ENCODE assay signal across 25 cellular contexts in the genomic region with DNA sequence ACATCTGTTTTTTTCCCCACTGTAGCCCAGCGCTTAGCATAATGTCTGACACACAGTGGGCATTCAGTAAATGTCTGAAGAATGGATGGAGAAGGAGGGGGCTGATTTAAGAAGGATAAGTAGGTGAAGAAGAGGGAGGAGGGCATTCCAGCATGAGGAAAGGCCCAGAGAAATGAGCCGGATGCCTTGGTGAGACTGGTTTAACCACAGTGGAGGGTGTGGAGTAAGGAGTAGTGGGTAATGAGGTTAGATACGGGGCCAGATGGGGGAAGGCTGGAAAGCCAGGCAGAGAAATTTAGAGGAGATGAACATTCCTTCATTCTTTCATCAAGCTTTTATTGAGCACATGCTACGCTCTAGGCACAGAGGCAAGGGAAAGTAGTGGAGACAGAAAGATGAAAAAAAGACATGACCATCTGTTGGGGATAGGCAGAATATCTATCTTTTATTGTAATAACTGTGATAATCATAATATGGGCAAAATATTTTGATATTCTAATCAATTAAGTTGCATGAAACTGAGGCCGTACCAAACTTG. TPM values are rescaled to one million over a fixed set of nuclear protein-coding genes. Genes with fewer than 3 reads are reported as not detected.
A peak's percentile ranks its signal among the peaks of the same experiment; 100 is the strongest.
DNase-seq lines count a peak whose midpoint lies in the region; ATAC-seq and TF ChIP-seq lines count a peak whose summit lies in the region.
"Had no signal": no experiment of that assay in that cellular context is flagged by ENCODE, and none has a peak within 500 bp of the region (broad histone marks: within the 10 kb centered on the region; RNA-seq: fewer than 3 reads in every experiment).

No MANE protein-coding gene starts in this region.

- H3K4ac ChIP-seq in neuronal stem cell (ENCODE audit: low read length), result no peak overlapping the region
- H3K4ac ChIP-seq in H9 (ENCODE audit: low read depth, low read length), result no peak overlapping the region

- no peak overlapping the region for H4K5ac ChIP-seq in H9 (ENCODE audit: insufficient read length, low read depth, low read length)

- H3K27me3 ChIP-seq in GM23338 (ENCODE audit: insufficient read depth) (no peaks in the 10 kb centered on the region), Loucy (ENCODE audit: insufficient read depth, low read length, poor library complexity, severe bottlenecking) (no peaks in the 10 kb centered on the region), neuronal stem cell (ENCODE audit: control insufficient read depth in 3 of 3, insufficient read depth in 3 of 3, low read depth in 1 of 3, low read length in 3 of 3) (no peaks in the 10 kb centered on the region), H9 (ENCODE audit: insufficient read depth, low read length) (no peaks in the 10 kb centered on the region)
- H3K27me3 ChIP-seq: colonic mucosa, left lung, sigmoid colon, upper lobe of right lung had no signal

- no peaks in the 10 kb centered on the region for H3K79me1 ChIP-seq in neuronal stem cell (ENCODE audit: low read depth, low read length)
- H3K79me1 ChIP-seq in H9 (ENCODE audit: insufficient read depth, low read depth, low read length, poor library complexity, severe bottlenecking), result no peaks in the 10 kb centered on the region

- no peak overlapping the region for H3K9ac ChIP-seq in Loucy (ENCODE audit: low read depth, low read length, poor library complexity, severe bottlenecking)
- H3K9ac ChIP-seq in neuronal stem cell (ENCODE audit: low read depth, low read length, poor library complexity), result no peak overlapping the region
- no peak overlapping the region for H3K9ac ChIP-seq in H9 (ENCODE audit: extremely low read depth, insufficient read length, low read length)

- H3K27ac Mint-ChIP-seq in GM23338 (no peak overlapping the region), H9 (no peak overlapping the region)

- peaks cover 6% of the 10 kb centered on the region; the same call in 1 of the 2 replicates for H3F3A ChIP-seq in GM23338 (replicated peaks; ENCODE audit: low read depth)
- no peaks in the 10 kb centered on the region for H3F3A ChIP-seq in Loucy (ENCODE audit: low read depth)

- no peak overlapping the region for H3T11ph ChIP-seq in H9 (ENCODE audit: low read length)

- H3K18ac ChIP-seq in neuronal stem cell (ENCODE audit: low read length), result peak overlapping the region; percentile 3
- H3K18ac ChIP-seq in H9 (ENCODE audit: insufficient read length, low read depth, low read length), result no peak overlapping the region

- H2AFZ ChIP-seq in GM23338, result peak overlapping the region; percentile 92
- H2AFZ ChIP-seq in Loucy (ENCODE audit: low read length), result 0 out of 2 replicates have a peak overlapping the region, but pooled peaks have one; percentile 77
- peak overlapping the region; percentile 82 for H2AFZ ChIP-seq in neuronal stem cell (ENCODE audit: low read length)
- no peak overlapping the region for H2AFZ ChIP-seq in H9 (ENCODE audit: low read length)

- H3K23me2 ChIP-seq in H9 (ENCODE audit: insufficient read length, low read depth, low read length, poor library complexity, severe bottlenecking), result no peaks in the 10 kb centered on the region

- peaks cover 5% of the 10 kb centered on the region; the same call in 2 of the 3 replicates for H3K9me3 Mint-ChIP-seq in GM23338
- no peaks in the 10 kb centered on the region; a peak in 1 of 5 replicates for H3K9me3 Mint-ChIP-seq in H9
- H3K9me3 Mint-ChIP-seq: CD4-positive, alpha-beta memory T cell; immature natural killer cell had no signal

- no peaks in the 10 kb centered on the region for H3K9me2 ChIP-seq in GM23338 (ENCODE audit: insufficient read depth)
- H3K9me2 ChIP-seq in Loucy (replicated peaks; ENCODE audit: low read depth, low read length), result no peaks in the 10 kb centered on the region

- no peaks in the 10 kb centered on the region for H3K79me2 ChIP-seq in GM23338 (replicated peaks; ENCODE audit: insufficient read depth)
- no peaks in the 10 kb centered on the region for H3K79me2 ChIP-seq in Loucy (ENCODE audit: insufficient read depth, low read length)
- H3K79me2 ChIP-seq in H9 (ENCODE audit: insufficient read depth, low read length), result no peaks in the 10 kb centered on the region

- H3K36me3 Mint-ChIP-seq in GM23338 (ENCODE audit: low read depth) (no peaks in the 10 kb centered on the region), H9 (ENCODE audit: insufficient read depth in 1 of 3, low read depth in 3 of 3) (no peaks in the 10 kb centered on the region)
- H3K36me3 Mint-ChIP-seq: CD4-positive, alpha-beta memory T cell; immature natural killer cell; naive thymus-derived CD8-positive, alpha-beta T cell had no signal

- no peak overlapping the region for H4K8ac ChIP-seq in neuronal stem cell (ENCODE audit: low read depth, low read length)
- H4K8ac ChIP-seq in H9 (replicated peaks; ENCODE audit: insufficient read length, low read depth, low read length), result no peak overlapping the region

- H2BK5ac ChIP-seq in neuronal stem cell (ENCODE audit: low read length), result no peak overlapping the region
- no peak overlapping the region for H2BK5ac ChIP-seq in H9 (ENCODE audit: insufficient read length, low read length)

- H2BK15ac ChIP-seq in neuronal stem cell (ENCODE audit: low read length) (no peak overlapping the region), H9 (ENCODE audit: low read depth, low read length) (no peak overlapping the region)

- H2BK12ac ChIP-seq in neuronal stem cell (ENCODE audit: low read length) (no peak overlapping the region), H9 (ENCODE audit: insufficient read length, low read depth, low read length) (no peak overlapping the region)

- H3K4me3 Mint-ChIP-seq in GM23338, result no peak overlapping the region
- H3K4me3 Mint-ChIP-seq in H9, result no peak overlapping the region
- H3K4me3 Mint-ChIP-seq: immature natural killer cell; naive thymus-derived CD8-positive, alpha-beta T cell had no signal

- H3K9me3 ChIP-seq in Loucy (ENCODE audit: insufficient read depth, low read depth, low read length) (no peaks in the 10 kb centered on the region), neuronal stem cell (replicated peaks in 1 of 2; ENCODE audit: control insufficient read depth in 2 of 2, insufficient read depth in 1 of 2, low read depth in 1 of 2, low read length in 2 of 2) (no peaks in the 10 kb centered on the region), H9 (ENCODE audit: control insufficient read depth, low read depth, low read length) (no peaks in the 10 kb centered on the region)
- H3K9me3 ChIP-seq: colonic mucosa, left lung, sigmoid colon, upper lobe of right lung had no signal

- H3K23ac ChIP-seq in neuronal stem cell (ENCODE audit: low read depth, low read length, poor library complexity), result no peak overlapping the region
- H3K23ac ChIP-seq in H9 (ENCODE audit: insufficient read length, low read depth, low read length), result no peak overlapping the region

- H3K4me3 ChIP-seq in GM23338, result no peak overlapping the region
- no peak overlapping the region for H3K4me3 ChIP-seq in Loucy (ENCODE audit: low read length, poor library complexity, severe bottlenecking)
- H3K4me3 ChIP-seq in neuronal stem cell (ENCODE audit: low read length in 2 of 2), result peak overlapping the region in 1 of 2 donors; percentile 23
- H3K4me3 ChIP-seq: colonic mucosa, left lung, sigmoid colon, upper lobe of right lung had no signal

- no peak for DNase-seq in GM23338 (ENCODE audit: low spot score)
- DNase-seq in astrocyte of the hippocampus (ENCODE audit: low read depth, low spot score), result peak; percentile 28
- DNase-seq in neuronal stem cell (ENCODE audit: low spot score), result no peak
- no peak for DNase-seq in AG08396 (ENCODE audit: low spot score)
- no peak for DNase-seq in hypothalamus (lab: John Stamatoyannopoulos, UW)
- DNase-seq in H9, result no peak
- DNase-seq: activated CD4-positive, alpha-beta T cell treated with anti-CD3 and anti-CD28 coated beads, Interleukin-2, amount 50 U/mL, for 1 hour; activated gamma-delta T cell treated with Interleukin-2 at 50 U/mL for 16 hours; amniotic stem cell; CD4-positive, alpha-beta memory T cell; colonic mucosa; effector memory CD4-positive, alpha-beta T cell; immature natural killer cell; KG1; left lung; naive thymus-derived CD8-positive, alpha-beta T cell; NCI-H1694; NCI-H526 treated with DMSO at 0.1 percent for 48 hours; sigmoid colon; stimulated activated CD8-positive, alpha-beta memory T cell treated with anti-CD3 and anti-CD28 coated beads, Interleukin-4, amount 100 ng/mL, for 48 hours; upper lobe of right lung had no signal

- H3K27me3 Mint-ChIP-seq in GM23338 (ENCODE audit: insufficient read depth, low read depth, poor library complexity), result peaks cover 7% of the 10 kb centered on the region
- H3K27me3 Mint-ChIP-seq in H9 (ENCODE audit: low read depth), result peaks cover 3% of the 10 kb centered on the region; the same call in 1 of the 2 replicates
- H3K27me3 Mint-ChIP-seq: CD4-positive, alpha-beta memory T cell; progenitor cell of endocrine pancreas had no signal

- WGBS in neuronal stem cell (ENCODE audit: extremely low coverage in 2 of 2, insufficient read length in 2 of 2, insufficient replicate concordance in 1 of 2), 2 donors, result no CpG with 5 or more reads among the region's 5 CpGs
- no CpG with 5 or more reads among the region's 5 CpGs for WGBS in H9 (ENCODE audit: extremely low coverage, insufficient read length, low lambda C conversion rate)

- H3K4me1 ChIP-seq in GM23338 (ENCODE audit: insufficient read depth), result peaks cover 6% of the 10 kb centered on the region
- no peaks in the 10 kb centered on the region for H3K4me1 ChIP-seq in Loucy (ENCODE audit: insufficient read depth, low read length, poor library complexity, severe bottlenecking)
- peaks cover 0 to 4% of the 10 kb centered on the region in 2 donors for H3K4me1 ChIP-seq in neuronal stem cell (ENCODE audit: control insufficient read depth in 2 of 2, insufficient read depth in 1 of 2, low read depth in 1 of 2, low read length in 2 of 2)
- H3K4me1 ChIP-seq in H9 (ENCODE audit: insufficient read depth, low read length), result no peaks in the 10 kb centered on the region
- H3K4me1 ChIP-seq: left lung, sigmoid colon, upper lobe of right lung had no signal

- H3K56ac ChIP-seq in H9 (ENCODE audit: insufficient read length, low read depth, low read length), result no peak overlapping the region

- no peak overlapping the region for H2BK20ac ChIP-seq in H9 (ENCODE audit: low read depth, low read length, poor library complexity, severe bottlenecking)

- H2BK120ac ChIP-seq in neuronal stem cell (ENCODE audit: low read depth, low read length) (no peak overlapping the region), H9 (ENCODE audit: low read depth, low read length, poor library complexity, severe bottlenecking) (no peak overlapping the region)

- ATAC-seq in GM23338 (no peak), GM19351 (IDR thresholded peaks at IDR 0.05; ENCODE audit: unreplicated experiment) (no peak)
- ATAC-seq: left lung; naive thymus-derived CD8-positive, alpha-beta T cell; SK-N-SH treated with all-trans-retinoic acid at 6 μM for 48 hours; upper lobe of right lung had no signal

- TF ChIP-seq CTCF in GM23338 (conservative IDR thresholded peaks at IDR 0.05; ENCODE audit: low read depth in 2 of 2), result no peak
- no peak for TF ChIP-seq CTCF in Loucy (conservative IDR thresholded peaks at IDR 0.05; ENCODE audit: low read length)
- TF ChIP-seq CTCF in H9 (conservative IDR thresholded peaks at IDR 0.05), result no peak

- H3K27ac ChIP-seq in GM23338 (ENCODE audit: low read depth), result no peak overlapping the region
- no peak overlapping the region for H3K27ac ChIP-seq in neuronal stem cell (replicated peaks; ENCODE audit: low read length)
- no peak overlapping the region for H3K27ac ChIP-seq in H9 (ENCODE audit: insufficient read length, low read depth, low read length)
- H3K27ac ChIP-seq: left lung, sigmoid colon, upper lobe of right lung had no signal

- H3K14ac ChIP-seq in neuronal stem cell (ENCODE audit: low read length) (no peak overlapping the region), H9 (ENCODE audit: insufficient read depth, low read length) (no peak overlapping the region)

- peaks cover 13% of the 10 kb centered on the region for H3K4me1 Mint-ChIP-seq in GM23338
- H3K4me1 Mint-ChIP-seq in H9, result peaks cover 9 to 21% of the 10 kb centered on the region in 2 experiments

- no peaks in the 10 kb centered on the region for H4K20me1 ChIP-seq in GM23338 (replicated peaks; ENCODE audit: insufficient read depth)
- H4K20me1 ChIP-seq in Loucy (ENCODE audit: insufficient read depth, low read length, poor library complexity, severe bottlenecking), result no peaks in the 10 kb centered on the region
- H4K20me1 ChIP-seq in H9 (ENCODE audit: control insufficient read depth, insufficient read depth, insufficient read length), result no peaks in the 10 kb centered on the region

- no peak overlapping the region for H3K4me2 ChIP-seq in GM23338
- H3K4me2 ChIP-seq in Loucy (ENCODE audit: low read depth, low read length, poor library complexity, severe bottlenecking), result no peak overlapping the region
- no peak overlapping the region for H3K4me2 ChIP-seq in neuronal stem cell (ENCODE audit: insufficient read depth, low read length, poor library complexity, severe bottlenecking)
- H3K4me2 ChIP-seq in H9 (ENCODE audit: insufficient read depth, insufficient read length, low read length), result no peak overlapping the region

- H4K91ac ChIP-seq in neuronal stem cell (ENCODE audit: low read depth, low read length, poor library complexity) (no peak overlapping the region), H9 (ENCODE audit: insufficient read length, low read depth, low read length) (no peak overlapping the region)

- H3K36me3 ChIP-seq in GM23338 (ENCODE audit: insufficient read depth), result no peaks in the 10 kb centered on the region
- H3K36me3 ChIP-seq in Loucy (ENCODE audit: insufficient read depth, low read length), result no peaks in the 10 kb centered on the region
- H3K36me3 ChIP-seq in neuronal stem cell (replicated peaks in 1 of 2; ENCODE audit: control insufficient read depth in 2 of 2, insufficient read depth in 2 of 2, low read length in 2 of 2), result no peaks in the 10 kb centered on the region
- H3K36me3 ChIP-seq: colonic mucosa, left lung, sigmoid colon, upper lobe of right lung had no signal

- H2AK5ac ChIP-seq in neuronal stem cell (ENCODE audit: low read depth, low read length), result no peak overlapping the region
- no peak overlapping the region for H2AK5ac ChIP-seq in H9 (ENCODE audit: insufficient read length, low read length)

RNA-seq across cellular contexts. Expression of gene NFAT5, which starts 43.7 kb away (rescaled TPM):
- total RNA-seq in GM23338 (2014; rRNA removed; shearing (Covaris generic)), result 27.0 and 31.9 TPM in 2 replicates
- polyA plus RNA-seq in GM23338 (2016; fragmentation: Nextera tagmentation; extraction: Ambion mirVana), result 10.6 and 12.6 TPM in 2 replicates
- polyA plus RNA-seq in neuronal stem cell (2013, experiment 1 of 2), result 14.3 TPM
- polyA plus RNA-seq in neuronal stem cell (2013, experiment 2 of 2), result 15.4 TPM
- 16.7 and 21.0 TPM in 2 replicates for total RNA-seq in H9 (2021)
